9 cellular contexts compared by ENCODE assay signal in the genomic region with DNA sequence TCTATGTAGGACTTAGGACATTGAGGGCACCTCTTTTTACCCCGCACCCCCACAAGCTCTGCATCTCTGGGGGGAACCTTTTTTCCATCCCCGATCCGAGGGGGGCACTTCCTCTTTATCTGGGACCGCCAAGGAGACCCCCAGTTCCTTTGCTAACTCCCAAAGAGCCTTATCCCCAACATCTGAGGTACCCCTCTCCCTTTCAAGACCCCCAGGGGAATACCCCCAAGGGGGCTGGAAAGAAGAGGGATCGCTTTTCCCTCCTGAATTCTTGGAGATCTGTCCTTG. TPM values are rescaled to one million over a fixed set of nuclear protein-coding genes. Genes with fewer than 3 reads are reported as not detected.
DNase-seq lines count a peak whose midpoint lies in the region; ATAC-seq and TF ChIP-seq lines count a peak whose summit lies in the region.
"Had no signal": no experiment of that assay in that cellular context is flagged by ENCODE, and none has a peak within 500 bp of the region (broad histone marks: within the 10 kb centered on the region; RNA-seq: fewer than 3 reads in every experiment).

No MANE protein-coding gene starts in this region.

- no peaks in the 10 kb centered on the region for H4K20me1 ChIP-seq in SU-DHL-6 (ENCODE audit: low read depth, low read length)

- DNase-seq in activated CD8-positive, alpha-beta memory T cell treated with anti-CD3 and anti-CD28 coated beads, Interleukin-2, amount 10 ng/mL, durations not matched to agents 7 days and 5 days: no peak
- no peak for DNase-seq in activated CD8-positive, alpha-beta memory T cell treated with anti-CD3 and anti-CD28 coated beads, Interleukin-2, amount 50 U/mL, for 48 hours
- no peak for DNase-seq in glutamatergic neuron
- DNase-seq in stimulated activated naive B cell treated with anti-CD40 and anti-IgM and Interleukin-4, amounts not matched to agents 10 μg/mL and 1 μg/mL and 100 μg/mL, for 72 hours: no peak
- DNase-seq in hepatic stellate cell (ENCODE audit: low spot score): no peak
- no peak for DNase-seq in cerebellar cortex (ENCODE audit: low spot score)
- DNase-seq in WERI-Rb-1: no peak
- DNase-seq: activated CD4-positive, alpha-beta T cell treated with anti-CD3 and anti-CD28 coated beads, Interleukin-2, amount 50 U/mL, for 4 hours had no signal

- no peaks in the 10 kb centered on the region for H3K27me3 ChIP-seq in SU-DHL-6 (ENCODE audit: low read length)
- H3K27me3 ChIP-seq in WERI-Rb-1 (ENCODE audit: insufficient read depth, low read depth, severe bottlenecking): no peaks in the 10 kb centered on the region

- H3K4me3 ChIP-seq in SU-DHL-6 (ENCODE audit: insufficient read depth, low read length, poor library complexity, severe bottlenecking) (peak overlapping the region; percentile 81), WERI-Rb-1 (ENCODE audit: low read depth, low read length) (no peak overlapping the region; the same call in 1 of the 2 replicates)

- peak overlapping the region; percentile 73 for H3K27ac Mint-ChIP-seq in activated CD8-positive, alpha-beta memory T cell treated with anti-CD3 and anti-CD28 coated beads, Interleukin-2, amount 10 ng/mL, durations not matched to agents 7 days and 5 days
- H3K27ac Mint-ChIP-seq in glutamatergic neuron (ENCODE audit: unreplicated experiment): peak overlapping the region; percentile 15
- H3K27ac Mint-ChIP-seq in stimulated activated naive B cell treated with anti-CD40 and anti-IgM and Interleukin-4, amounts not matched to agents 10 μg/mL and 1 μg/mL and 100 μg/mL, for 72 hours: peak overlapping the region; percentile 77

- no peaks in the 10 kb centered on the region for H3K36me3 ChIP-seq in SU-DHL-6 (ENCODE audit: low read length)
- H3K36me3 ChIP-seq in WERI-Rb-1: peaks cover 7% of the 10 kb centered on the region

- peaks cover 36% of the 10 kb centered on the region for H3F3A ChIP-seq in SU-DHL-6 (ENCODE audit: insufficient read depth)

- no peak overlapping the region for H2AFZ ChIP-seq in SU-DHL-6 (ENCODE audit: low read depth, low read length, severe bottlenecking)

- H3K9ac ChIP-seq in SU-DHL-6 (ENCODE audit: low read length): peak overlapping the region; percentile 90

- CTCF ChIA-PET in activated CD8-positive, alpha-beta memory T cell treated with anti-CD3 and anti-CD28 coated beads, Interleukin-2, amount 10 ng/mL, durations not matched to agents 7 days and 5 days (lab: Charles Lee): interaction anchor here (1.1 to 2.4 kb wide), 2 partner anchors 14 to 17 kb away, joined by 4 to 7 read pairs; no protein-coding TSS in a partner anchor

- no peaks in the 10 kb centered on the region for H3K9me2 ChIP-seq in SU-DHL-6 (replicated peaks; ENCODE audit: insufficient read depth, low read length)

- TF ChIP-seq CTCF in SU-DHL-6 (IDR thresholded peaks at IDR 0.05; ENCODE audit: insufficient read depth, low read length, poor library complexity, severe bottlenecking) (no peak), glutamatergic neuron (IDR thresholded peaks at IDR 0.05; ENCODE audit: partially characterized antibody, unreplicated experiment) (no peak), WERI-Rb-1 (IDR thresholded peaks at IDR 0.05; ENCODE audit: low read depth, low read length) (no peak)

- peaks cover 13% of the 10 kb centered on the region for H3K79me2 ChIP-seq in SU-DHL-6 (ENCODE audit: insufficient read depth, low read length)

- H3K27me3 Mint-ChIP-seq in activated CD8-positive, alpha-beta memory T cell treated with anti-CD3 and anti-CD28 coated beads, Interleukin-2, amount 10 ng/mL, durations not matched to agents 7 days and 5 days: peaks cover 38% of the 10 kb centered on the region
- peaks cover 20% of the 10 kb centered on the region for H3K27me3 Mint-ChIP-seq in glutamatergic neuron (ENCODE audit: unreplicated experiment)
- H3K27me3 Mint-ChIP-seq in stimulated activated naive B cell treated with anti-CD40 and anti-IgM and Interleukin-4, amounts not matched to agents 10 μg/mL and 1 μg/mL and 100 μg/mL, for 72 hours: peaks cover 29 to 46% of the 10 kb centered on the region in 2 donors

- H3K9me3 ChIP-seq in SU-DHL-6 (ENCODE audit: insufficient read depth, low read length): no peaks in the 10 kb centered on the region
- H3K9me3 ChIP-seq in WERI-Rb-1 (ENCODE audit: severe bottlenecking): peaks cover 2% of the 10 kb centered on the region

- no peak for ATAC-seq in activated CD8-positive, alpha-beta memory T cell treated with anti-CD3 and anti-CD28 coated beads, Interleukin-2, amount 10 ng/mL, durations not matched to agents 7 days and 5 days
- ATAC-seq in stimulated activated naive B cell treated with anti-CD40 and anti-IgM and Interleukin-4, amounts not matched to agents 10 μg/mL and 1 μg/mL and 100 μg/mL, for 72 hours (replicated peaks): no peak

- peaks cover 50% of the 10 kb centered on the region for H3K4me1 Mint-ChIP-seq in activated CD8-positive, alpha-beta memory T cell treated with anti-CD3 and anti-CD28 coated beads, Interleukin-2, amount 10 ng/mL, durations not matched to agents 7 days and 5 days
- peaks cover 19% of the 10 kb centered on the region for H3K4me1 Mint-ChIP-seq in glutamatergic neuron (ENCODE audit: low read depth, unreplicated experiment)
- H3K4me1 Mint-ChIP-seq in stimulated activated naive B cell treated with anti-CD40 and anti-IgM and Interleukin-4, amounts not matched to agents 10 μg/mL and 1 μg/mL and 100 μg/mL, for 72 hours: peaks cover 50 to 71% of the 10 kb centered on the region in 2 donors

- H3K27ac ChIP-seq in SU-DHL-6 (ENCODE audit: low read depth, low read length) (peak overlapping the region; percentile 75), WERI-Rb-1 (no peak overlapping the region)

- H3K4me2 ChIP-seq in SU-DHL-6 (ENCODE audit: low read depth, low read length, poor library complexity, severe bottlenecking): peak overlapping the region; percentile 76

- H3K4me3 Mint-ChIP-seq in activated CD8-positive, alpha-beta memory T cell treated with anti-CD3 and anti-CD28 coated beads, Interleukin-2, amount 10 ng/mL, durations not matched to agents 7 days and 5 days: peak overlapping the region; percentile 79
- H3K4me3 Mint-ChIP-seq in glutamatergic neuron (ENCODE audit: unreplicated experiment): peak overlapping the region; percentile 91
- peak overlapping the region; percentile 82 to 85 for H3K4me3 Mint-ChIP-seq in stimulated activated naive B cell treated with anti-CD40 and anti-IgM and Interleukin-4, amounts not matched to agents 10 μg/mL and 1 μg/mL and 100 μg/mL, for 72 hours

- no peaks in the 10 kb centered on the region for H3K9me3 Mint-ChIP-seq in activated CD8-positive, alpha-beta memory T cell treated with anti-CD3 and anti-CD28 coated beads, Interleukin-2, amount 10 ng/mL, durations not matched to agents 7 days and 5 days (ENCODE audit: low read depth)
- peaks cover 16% of the 10 kb centered on the region for H3K9me3 Mint-ChIP-seq in glutamatergic neuron (ENCODE audit: unreplicated experiment)
- H3K9me3 Mint-ChIP-seq in stimulated activated naive B cell treated with anti-CD40 and anti-IgM and Interleukin-4, amounts not matched to agents 10 μg/mL and 1 μg/mL and 100 μg/mL, for 72 hours: peaks cover 6 to 7% of the 10 kb centered on the region in 2 donors

- H3K36me3 Mint-ChIP-seq in activated CD8-positive, alpha-beta memory T cell treated with anti-CD3 and anti-CD28 coated beads, Interleukin-2, amount 10 ng/mL, durations not matched to agents 7 days and 5 days: peaks cover 18% of the 10 kb centered on the region
- H3K36me3 Mint-ChIP-seq in glutamatergic neuron (ENCODE audit: unreplicated experiment): peaks cover 11% of the 10 kb centered on the region
- peaks cover 34 to 38% of the 10 kb centered on the region in 2 donors for H3K36me3 Mint-ChIP-seq in stimulated activated naive B cell treated with anti-CD40 and anti-IgM and Interleukin-4, amounts not matched to agents 10 μg/mL and 1 μg/mL and 100 μg/mL, for 72 hours

RNA-seq across cellular contexts. Expression of a gene that starts 1.1 kb away (rescaled TPM):
- 10 to 100 TPM in 1 of 2 experiments, 1 to 10 TPM in 1; 4.7 to 18.5 TPM for total RNA-seq in activated CD8-positive, alpha-beta memory T cell treated with anti-CD3 and anti-CD28 coated beads, Interleukin-2, amount 10 ng/mL, durations not matched to agents 7 days and 5 days
- total RNA-seq in glutamatergic neuron (ENCODE audit: unreplicated experiment): 6.9 TPM

RNA-seq across cellular contexts. Expression of a gene that starts 29.8 kb away (rescaled TPM):
- 1 to 10 TPM; 7.5 to 8.1 TPM for total RNA-seq in activated CD8-positive, alpha-beta memory T cell treated with anti-CD3 and anti-CD28 coated beads, Interleukin-2, amount 10 ng/mL, durations not matched to agents 7 days and 5 days
- 225 TPM for total RNA-seq in glutamatergic neuron (ENCODE audit: unreplicated experiment)

RNA-seq across cellular contexts. Expression of a gene that starts 50.3 kb away (rescaled TPM):
- 100 to 1,000 TPM; 100 to 113 TPM for total RNA-seq in activated CD8-positive, alpha-beta memory T cell treated with anti-CD3 and anti-CD28 coated beads, Interleukin-2, amount 10 ng/mL, durations not matched to agents 7 days and 5 days
- not detected for total RNA-seq in glutamatergic neuron (ENCODE audit: unreplicated experiment)

RNA-seq across cellular contexts. Expression of a gene that starts 59.0 kb away (rescaled TPM):
- total RNA-seq in activated CD8-positive, alpha-beta memory T cell treated with anti-CD3 and anti-CD28 coated beads, Interleukin-2, amount 10 ng/mL, durations not matched to agents 7 days and 5 days: 100 to 1,000 TPM in 1 of 2 experiments, 10 to 100 TPM in 1; 74.3 to 184 TPM
- 4.7 TPM for total RNA-seq in glutamatergic neuron (ENCODE audit: unreplicated experiment)

Comparison
In these comparisons a context has a peak if more than half of its experiments do, and no peak if none do; other contexts are left out.
1. H3K27ac Mint-ChIP-seq: peak in every context shown above with its lines; median percentile 77 in stimulated activated naive B cell treated with anti-CD40 and anti-IgM and Interleukin-4, amounts not matched to agents 10 μg/mL and 1 μg/mL and 100 μg/mL, for 72 hours; 73 in activated CD8-positive, alpha-beta memory T cell treated with anti-CD3 and anti-CD28 coated beads, Interleukin-2, amount 10 ng/mL, durations not matched to agents 7 days and 5 days; 15 in glutamatergic neuron.
2. RNA of a gene that starts 29.8 kb away (total RNA-seq): 225 TPM in glutamatergic neuron (single experiment); 7.5 to 8.1 TPM in activated CD8-positive, alpha-beta memory T cell treated with anti-CD3 and anti-CD28 coated beads, Interleukin-2, amount 10 ng/mL, durations not matched to agents 7 days and 5 days; every median in the first group is over 10 times any median in the second.
3. RNA of a gene that starts 50.3 kb away (total RNA-seq): 100 to 113 TPM in activated CD8-positive, alpha-beta memory T cell treated with anti-CD3 and anti-CD28 coated beads, Interleukin-2, amount 10 ng/mL, durations not matched to agents 7 days and 5 days; not detected in glutamatergic neuron (single experiment); every median in the first group is over 10 times any median in the second.
4. Peak in every context shown above with its lines, with median percentiles within 50 percentile points of each other: H3K4me3 Mint-ChIP-seq.